ENCODE assay signal across 24 cellular contexts in the genomic region with DNA sequence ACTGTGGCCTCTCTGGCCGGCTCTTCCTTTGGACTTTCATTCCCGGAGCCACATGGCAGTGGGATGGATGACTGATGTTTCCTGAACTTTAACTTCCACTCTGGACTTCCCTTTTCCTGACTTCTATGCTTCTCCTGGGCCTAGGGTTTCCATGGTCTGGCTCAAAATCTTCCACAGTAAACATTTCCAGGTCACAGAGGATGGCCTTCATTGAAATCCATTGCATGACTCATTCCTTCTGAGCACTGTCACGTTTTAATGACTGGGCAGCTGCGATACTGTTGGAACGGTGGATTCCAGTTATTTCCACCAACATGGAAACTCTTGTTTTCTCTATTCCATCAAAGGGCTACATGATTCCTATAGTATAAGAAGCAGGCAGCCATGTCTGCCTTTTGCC. TPM values are rescaled to one million over a fixed set of nuclear protein-coding genes. Genes with fewer than 3 reads are reported as not detected.
A peak's percentile ranks its signal among the peaks of the same experiment; 100 is the strongest.
DNase-seq lines count a peak whose midpoint lies in the region; ATAC-seq and TF ChIP-seq lines count a peak whose summit lies in the region.
"Had no signal": no experiment of that assay in that cellular context is flagged by ENCODE, and none has a peak within 500 bp of the region (broad histone marks: within the 10 kb centered on the region; RNA-seq: fewer than 3 reads in every experiment).

No MANE protein-coding gene starts in this region.

- no peaks in the 10 kb centered on the region for H3K9me3 Mint-ChIP-seq in CD4-positive, alpha-beta T cell
- H3K9me3 Mint-ChIP-seq: CD8-positive, alpha-beta T cell; stimulated activated naive CD8-positive, alpha-beta T cell treated with anti-CD3 and anti-CD28 coated beads, Interleukin-15, Interleukin-2, amounts not matched to agents 100 ng/mL and 50 ng/mL, for 24 hours had no signal

- H3K4me1 Mint-ChIP-seq in CD4-positive, alpha-beta T cell (ENCODE audit: low read depth): peaks cover 7% of the 10 kb centered on the region
- H3K4me1 Mint-ChIP-seq: neural crest cell had no signal

- no peak for ATAC-seq in CD4-positive, alpha-beta T cell (ENCODE audit: poor library complexity)
- no peak for ATAC-seq in lung (ENCODE audit: insufficient read depth, low FRiP score)
- ATAC-seq in Right ventricle myocardium superior (ENCODE audit: poor library complexity): no peak
- ATAC-seq: CD8-positive, alpha-beta T cell; left lung had no signal

- H3K27ac Mint-ChIP-seq in CD4-positive, alpha-beta T cell: no peak overlapping the region
- H3K27ac Mint-ChIP-seq: stimulated activated naive CD8-positive, alpha-beta T cell treated with anti-CD3 and anti-CD28 coated beads, Interleukin-15, Interleukin-2, amounts not matched to agents 100 ng/mL and 50 ng/mL, for 24 hours had no signal

- intact Hi-C loops in CD4-positive, alpha-beta T cell (cut with DNase I, micrococcal nuclease): no loop called here
- intact Hi-C loops in Right ventricle myocardium superior (cut with DNase I): no loop called here

- no peak overlapping the region for H3K27ac ChIP-seq in CD4-positive, alpha-beta T cell (ENCODE audit: low read depth, low read length)
- no peak overlapping the region for H3K27ac ChIP-seq in lung (ENCODE audit: low read depth in 1 of 2, low read length in 1 of 2)
- H3K27ac ChIP-seq: left lung, prostate gland, skin epidermis, tibial nerve had no signal

- no peaks in the 10 kb centered on the region for H3K36me3 Mint-ChIP-seq in CD4-positive, alpha-beta T cell (ENCODE audit: low read depth)
- H3K36me3 Mint-ChIP-seq: CD8-positive, alpha-beta T cell had no signal

- no peaks in the 10 kb centered on the region for H3K36me3 ChIP-seq in lung (ENCODE audit: control insufficient read depth in 2 of 2, insufficient read depth in 2 of 2, low read length in 2 of 2)
- H3K36me3 ChIP-seq: left lung, prostate gland, tibial nerve had no signal

- 77 to 79% methylated on average over 5 of the region's 5 CpGs for WGBS in lung, 2 donors

- H3K9me3 ChIP-seq in CD4-positive, alpha-beta T cell (ENCODE audit: control insufficient read depth, low read length): no peaks in the 10 kb centered on the region
- peaks cover 0 to 30% of the 10 kb centered on the region in 2 donors for H3K9me3 ChIP-seq in lung (ENCODE audit: control insufficient read depth in 2 of 2, insufficient read depth in 1 of 2, low read length in 1 of 2)
- H3K9me3 ChIP-seq: prostate gland had no signal

- peak overlapping the region; percentile 5 for H3K4me3 Mint-ChIP-seq in CD4-positive, alpha-beta T cell
- H3K4me3 Mint-ChIP-seq: neural crest cell had no signal

- POLR2A ChIA-PET in CD4-positive, alpha-beta T cell (lab: Charles Lee): no interaction called here

- no peak for TF ChIP-seq CTCF in CD4-positive, alpha-beta T cell (IDR thresholded peaks at IDR 0.05)
- TF ChIP-seq CTCF in lung (IDR thresholded peaks at IDR 0.05; ENCODE audit: control extremely low read depth, extremely low read depth): no peak

- H3K27me3 Mint-ChIP-seq in CD4-positive, alpha-beta T cell: peaks cover 40% of the 10 kb centered on the region

- H3K27me3 ChIP-seq in CD4-positive, alpha-beta T cell (ENCODE audit: control insufficient read depth, insufficient read depth, low read length): peaks cover 18% of the 10 kb centered on the region
- H3K27me3 ChIP-seq in lung (ENCODE audit: control insufficient read depth, insufficient read depth): no peaks in the 10 kb centered on the region

- H3K4me1 ChIP-seq in lung (ENCODE audit: control insufficient read depth in 2 of 2, insufficient read depth in 2 of 2, low read length in 2 of 2): peaks cover 0 to 6% of the 10 kb centered on the region in 2 donors
- H3K4me1 ChIP-seq: prostate gland had no signal

- H3K4me3 ChIP-seq in lung: no peak overlapping the region
- H3K4me3 ChIP-seq: left lung, prostate gland, skin epidermis, tibial nerve had no signal

- DNase-seq in CD4-positive, alpha-beta T cell: no peak
- peak; percentile 19 for DNase-seq in HuH-7 (ENCODE audit: low spot score)
- DNase-seq in dermis microvascular lymphatic vessel endothelial cell (ENCODE audit: low read depth in 2 of 2): peak; percentile 92 to 95
- DNase-seq in lung (ENCODE audit: low spot score): peak; percentile 11
- DNase-seq in Right ventricle myocardium superior: no peak
- no peak for DNase-seq in NOMO-1 treated with dmso at 0.1 percent for 144 hours (lab: John Stamatoyannopoulos, UW; ENCODE audit: unreplicated experiment)
- DNase-seq in NCI-H748 (lab: John Stamatoyannopoulos, UW; ENCODE audit: unreplicated experiment): no peak
- DNase-seq in cerebellar cortex (ENCODE audit: low spot score): no peak
- DNase-seq: activated T-cell treated with anti-CD3 and anti-CD28 coated beads for 4 hours; central memory CD4-positive, alpha-beta T cell; DMS79 treated with DMSO at 0.1 percent for 48 hours; effector CD8-positive, alpha-beta T cell; left lung; NCI-H1436 treated with DMSO at 0.1 percent for 48 hours; NCI-H2171 treated with DMSO at 0.1 percent for 48 hours; NCI-H774; stimulated activated CD4-positive, alpha-beta T cell treated with anti-CD3 and anti-CD28 coated beads, Interleukin-2, amount 100 ng/mL, for 24 hours; T-helper 17 cell had no signal

- CTCF ChIA-PET in CD4-positive, alpha-beta T cell (lab: Charles Lee): no interaction called here

RNA-seq across cellular contexts. Expression of a gene that starts 24.4 kb away (rescaled TPM):
- 1 to 10 TPM; 6.8 TPM for total RNA-seq in CD4-positive, alpha-beta T cell
- 4.2 and 7.1 TPM in 2 replicates for total RNA-seq in dermis microvascular lymphatic vessel endothelial cell
- 10 to 100 TPM; 12.4 to 15.7 TPM for total RNA-seq in lung
- 1 to 10 TPM; 3.0 to 5.0 TPM for polyA plus RNA-seq in lung
- 1.5 TPM for total RNA-seq in Right ventricle myocardium superior

Comparison
In these comparisons a context has a peak if more than half of its experiments do, and no peak if none do; other contexts are left out.
1. DNase-seq: peak in HuH-7 (single experiment), dermis microvascular lymphatic vessel endothelial cell (2 of 2) and lung (single experiment); none in CD4-positive, alpha-beta T cell (0 of 10), Right ventricle myocardium superior (single experiment), NOMO-1 treated with dmso at 0.1 percent for 144 hours (single experiment), NCI-H748 (single experiment) and cerebellar cortex (single experiment).